In the genomic region with DNA sequence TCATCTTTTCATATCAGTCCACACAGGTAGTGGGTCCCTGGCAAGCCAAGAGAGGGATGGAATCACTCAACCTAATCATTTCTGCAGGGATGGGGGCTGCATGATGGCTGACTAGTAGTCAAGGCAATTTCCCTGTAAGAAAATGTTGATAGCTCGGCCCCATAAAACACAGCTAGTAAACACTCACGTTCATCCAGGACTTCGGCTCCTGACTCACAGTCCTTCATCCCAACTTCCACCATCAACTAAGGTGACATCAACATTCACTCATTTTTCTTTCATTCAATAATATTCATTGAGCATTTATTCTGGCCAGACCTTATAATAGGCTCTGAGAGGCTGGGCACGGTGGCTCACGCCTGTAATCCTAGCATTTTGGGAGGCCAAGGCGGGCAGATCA, we compare ENCODE assay signal across 21 cellular contexts. TPM values are rescaled to one million over a fixed set of nuclear protein-coding genes. Genes with fewer than 3 reads are reported as not detected.
DNase-seq lines count a peak whose midpoint lies in the region; ATAC-seq, FAIRE-seq and TF ChIP-seq lines count a peak whose summit lies in the region.
"Had no signal": no experiment of that assay in that cellular context is flagged by ENCODE, and none has a peak within 500 bp of the region (broad histone marks: within the 10 kb centered on the region; RNA-seq: fewer than 3 reads in every experiment).

No MANE protein-coding gene starts in this region.

- no peak for TF ChIP-seq CTCF in CD4-positive, alpha-beta T cell (IDR thresholded peaks at IDR 0.05)
- TF ChIP-seq CTCF in K562 (IDR thresholded peaks at IDR 0.05 in 2 of 3, conservative IDR thresholded peaks at IDR 0.05 in 1 of 3; ENCODE audit: insufficient read depth in 2 of 3, low read depth in 1 of 3, low read length in 3 of 3) (no peak), hepatocyte (IDR thresholded peaks at IDR 0.05; ENCODE audit: poor library complexity) (no peak)

- H3K79me2 ChIP-seq in Karpas-422 (ENCODE audit: low read length) (peaks cover 5% of the 10 kb centered on the region), K562 (ENCODE audit: control insufficient read depth, insufficient read depth, low read length) (peaks cover 6% of the 10 kb centered on the region), hepatocyte (peaks cover under 1% of the 10 kb centered on the region)

- TF ChIP-seq RAD21 in K562 (CRISPR knock-in tag; conservative IDR thresholded peaks at IDR 0.05 in 1 of 2, IDR thresholded peaks at IDR 0.05 in 1 of 2): no peak

- TF ChIP-seq POLR2A in K562 (conservative IDR thresholded peaks at IDR 0.05): no peak

- H3K9me1 ChIP-seq in K562 (ENCODE audit: control insufficient read depth, insufficient read depth, low read length): no peaks in the 10 kb centered on the region

- POLR2A ChIA-PET in CD4-positive, alpha-beta T cell (lab: Charles Lee): no interaction called here
- POLR2A ChIA-PET in K562 (lab: Yijun Ruan, JAX): interaction anchor here (0.6 kb wide), 1 partner anchor 299 kb away, joined by 3 read pairs; no protein-coding TSS in a partner anchor
- POLR2A ChIA-PET in activated CD4-positive, alpha-beta memory T cell treated with anti-CD3 and anti-CD28 coated beads for 36 hours (lab: Charles Lee): no interaction called here

- in situ Hi-C loops in K562 (cut with MboI): no loop called here

- DNase-seq in CD4-positive, alpha-beta T cell: no peak
- DNase-seq in Karpas-422: no peak
- no peak for DNase-seq in K562 (ENCODE audit: extremely low read depth in 1 of 4, low spot score in 3 of 4)
- peak; percentile 48 for DNase-seq in hepatocyte (ENCODE audit: low spot score)
- no peak for DNase-seq in activated CD4-positive, alpha-beta memory T cell treated with anti-CD3 and anti-CD28 coated beads for 36 hours
- DNase-seq: 8988T; Calu3; CD8-positive, alpha-beta T cell; DND-41; EL; KG1 had no signal

- BruUV-seq in K562 (replicated peaks; lab: Mats Ljungman, UMichigan): no TSS peak

- no peak for FAIRE-seq in K562 (lab: Jason Lieb, UNC)
- FAIRE-seq: GM12878, HepG2, HTR-8/SVneo had no signal

- H3K9me3 Mint-ChIP-seq in CD4-positive, alpha-beta T cell: no peaks in the 10 kb centered on the region
- no peaks in the 10 kb centered on the region for H3K9me3 Mint-ChIP-seq in activated CD4-positive, alpha-beta memory T cell treated with anti-CD3 and anti-CD28 coated beads for 36 hours
- no peaks in the 10 kb centered on the region for H3K9me3 Mint-ChIP-seq in activated T-helper 17 cell treated with anti-CD3 and anti-CD28 coated beads, Interleukin-2, amount 50 U/mL, for 72 hours
- H3K9me3 Mint-ChIP-seq: CD8-positive, alpha-beta T cell; IgD-negative memory B cell had no signal

- H3K36me3 Mint-ChIP-seq in CD4-positive, alpha-beta T cell (ENCODE audit: low read depth): peaks cover under 1% of the 10 kb centered on the region
- H3K36me3 Mint-ChIP-seq in activated CD4-positive, alpha-beta memory T cell treated with anti-CD3 and anti-CD28 coated beads for 36 hours: no peaks in the 10 kb centered on the region
- peaks cover under 1% of the 10 kb centered on the region for H3K36me3 Mint-ChIP-seq in activated T-helper 17 cell treated with anti-CD3 and anti-CD28 coated beads, Interleukin-2, amount 50 U/mL, for 72 hours (ENCODE audit: low read depth)

- H3K27me3 ChIP-seq in CD4-positive, alpha-beta T cell (ENCODE audit: control insufficient read depth, insufficient read depth, low read length): no peaks in the 10 kb centered on the region
- no peaks in the 10 kb centered on the region for H3K27me3 ChIP-seq in Karpas-422 (ENCODE audit: low read length)
- no peaks in the 10 kb centered on the region for H3K27me3 ChIP-seq in K562 (ENCODE audit: control insufficient read depth in 2 of 2, insufficient read depth in 2 of 2, low read length in 2 of 2)
- H3K27me3 ChIP-seq in hepatocyte: no peaks in the 10 kb centered on the region
- H3K27me3 ChIP-seq: BLaER1 had no signal

- H4K20me1 ChIP-seq in Karpas-422 (ENCODE audit: insufficient read depth, low read depth, low read length): no peaks in the 10 kb centered on the region
- no peaks in the 10 kb centered on the region for H4K20me1 ChIP-seq in K562 (replicated peaks; ENCODE audit: control insufficient read depth, insufficient read depth, low read length)
- no peaks in the 10 kb centered on the region for H4K20me1 ChIP-seq in hepatocyte (ENCODE audit: insufficient read depth, poor library complexity, severe bottlenecking)
- H4K20me1 ChIP-seq: BLaER1 had no signal

- H2AFZ ChIP-seq in Karpas-422 (ENCODE audit: low read length) (no peak overlapping the region), K562 (ENCODE audit: low read depth, low read length) (no peak overlapping the region), hepatocyte (no peak overlapping the region)

- H3K9ac ChIP-seq in Karpas-422 (ENCODE audit: low read length) (no peak overlapping the region), K562 (ENCODE audit: insufficient read depth in 1 of 2, low read depth in 2 of 2, low read length in 2 of 2) (no peak overlapping the region)
- H3K9ac ChIP-seq: BLaER1 had no signal

- H3K9me2 ChIP-seq in Karpas-422 (replicated peaks; ENCODE audit: insufficient read depth, low read length): no peaks in the 10 kb centered on the region
- no peaks in the 10 kb centered on the region for H3K9me2 ChIP-seq in hepatocyte (replicated peaks; ENCODE audit: insufficient read depth)

- no peaks in the 10 kb centered on the region for H3K9me3 ChIP-seq in CD4-positive, alpha-beta T cell (ENCODE audit: control insufficient read depth, low read length)
- H3K9me3 ChIP-seq in Karpas-422 (ENCODE audit: low read length): no peaks in the 10 kb centered on the region
- H3K9me3 ChIP-seq in K562 (replicated peaks; ENCODE audit: control insufficient read depth, insufficient read depth, low read depth, low read length): no peaks in the 10 kb centered on the region
- no peaks in the 10 kb centered on the region for H3K9me3 ChIP-seq in hepatocyte (ENCODE audit: low read depth)
- H3K9me3 ChIP-seq: BLaER1, HAP-1 had no signal

- H3K4me3 Mint-ChIP-seq in CD4-positive, alpha-beta T cell: peak overlapping the region; percentile 13
- no peak overlapping the region for H3K4me3 Mint-ChIP-seq in activated CD4-positive, alpha-beta memory T cell treated with anti-CD3 and anti-CD28 coated beads for 36 hours
- no peak overlapping the region for H3K4me3 Mint-ChIP-seq in activated T-helper 17 cell treated with anti-CD3 and anti-CD28 coated beads, Interleukin-2, amount 50 U/mL, for 72 hours
- H3K4me3 Mint-ChIP-seq: CD14-positive monocyte; CD8-positive, alpha-beta T cell; IgD-negative memory B cell had no signal

- H3K4me2 ChIP-seq in Karpas-422 (ENCODE audit: low read depth, low read length, poor library complexity, severe bottlenecking) (peak overlapping the region; percentile 64), K562 (ENCODE audit: insufficient read depth, low read length) (no peak overlapping the region), hepatocyte (no peak overlapping the region)

- intact Hi-C loops in CD4-positive, alpha-beta T cell (cut with DNase I, micrococcal nuclease): loop anchor here in 1 of 2 experiments (10.0 kb wide), 1 partner anchor 68 kb away; no protein-coding TSS in a partner anchor
- intact Hi-C loops in K562 (cut with micrococcal nuclease): loop anchor here (10.0 kb wide), 1 partner anchor 78 kb away; no protein-coding TSS in a partner anchor
- intact Hi-C loops in activated CD4-positive, alpha-beta memory T cell treated with anti-CD3 and anti-CD28 coated beads for 36 hours (cut with micrococcal nuclease): loop anchor here (10.0 kb wide), 1 partner anchor 762 kb away; a partner anchor contains a TSS

- 86% methylated on average over 6 of the region's 6 CpGs for WGBS in K562 (ENCODE audit: insufficient coverage, low coverage, missing lambda C conversion rate)
- 77% methylated on average over 6 of the region's 6 CpGs for whole genome bisulfite sequencing in hepatocyte (ENCODE audit: low lambda C conversion rate, missing lambda C conversion rate)

- no peaks in the 10 kb centered on the region for H3K27me3 Mint-ChIP-seq in CD4-positive, alpha-beta T cell
- H3K27me3 Mint-ChIP-seq in activated CD4-positive, alpha-beta memory T cell treated with anti-CD3 and anti-CD28 coated beads for 36 hours: no peaks in the 10 kb centered on the region
- no peaks in the 10 kb centered on the region for H3K27me3 Mint-ChIP-seq in activated T-helper 17 cell treated with anti-CD3 and anti-CD28 coated beads, Interleukin-2, amount 50 U/mL, for 72 hours
- H3K27me3 Mint-ChIP-seq: IgD-negative memory B cell had no signal

- H3K4me1 ChIP-seq in Karpas-422 (ENCODE audit: low read length): peaks cover 40% of the 10 kb centered on the region
- peaks cover 13 to 18% of the 10 kb centered on the region in 2 experiments; a peak in 4 of 5 replicates for H3K4me1 ChIP-seq in K562 (replicated peaks in 1 of 2; ENCODE audit: control insufficient read depth in 2 of 2, insufficient read depth in 2 of 2, low read length in 2 of 2)
- H3K4me1 ChIP-seq in hepatocyte (ENCODE audit: insufficient read depth): peaks cover 17% of the 10 kb centered on the region

- H3K36me3 ChIP-seq in Karpas-422 (ENCODE audit: insufficient read depth, low read length): no peaks in the 10 kb centered on the region
- no peaks in the 10 kb centered on the region for H3K36me3 ChIP-seq in K562 (ENCODE audit: control insufficient read depth, insufficient read depth, low read length)
- H3K36me3 ChIP-seq in hepatocyte (replicated peaks; ENCODE audit: insufficient read depth, low read depth): no peaks in the 10 kb centered on the region
- H3K36me3 ChIP-seq: BLaER1, HAP-1 had no signal

- H3K27ac ChIP-seq in CD4-positive, alpha-beta T cell (ENCODE audit: low read depth, low read length): no peak overlapping the region
- H3K27ac ChIP-seq in Karpas-422 (ENCODE audit: low read length) (no peak overlapping the region), K562 (ENCODE audit: extremely low read depth, low read depth, low read length) (no peak overlapping the region), hepatocyte (peak overlapping the region; percentile 80)
- H3K27ac ChIP-seq: BLaER1 had no signal

- CTCF ChIA-PET in CD4-positive, alpha-beta T cell (lab: Charles Lee): no interaction called here
- CTCF ChIA-PET in K562 (lab: Yijun Ruan, JAX; ENCODE audit: low intra/inter-chr PET ratio): no interaction called here
- CTCF ChIA-PET in activated CD4-positive, alpha-beta memory T cell treated with anti-CD3 and anti-CD28 coated beads for 36 hours (lab: Charles Lee): interaction anchor here (0.6 to 0.8 kb wide), 2 partner anchors 78 to 149 kb away, joined by 4 to 5 read pairs; no protein-coding TSS in a partner anchor

- H3K4me3 ChIP-seq in Karpas-422 (ENCODE audit: low read length) (no peak overlapping the region), K562 (no peak overlapping the region), hepatocyte (no peak overlapping the region)
- H3K4me3 ChIP-seq: BLaER1, GM12878, HAP-1 had no signal

- peaks cover 35% of the 10 kb centered on the region for H3K4me1 Mint-ChIP-seq in CD4-positive, alpha-beta T cell (ENCODE audit: low read depth)
- peaks cover 17% of the 10 kb centered on the region for H3K4me1 Mint-ChIP-seq in activated CD4-positive, alpha-beta memory T cell treated with anti-CD3 and anti-CD28 coated beads for 36 hours (ENCODE audit: low read depth)
- H3K4me1 Mint-ChIP-seq in activated T-helper 17 cell treated with anti-CD3 and anti-CD28 coated beads, Interleukin-2, amount 50 U/mL, for 72 hours: peaks cover 21% of the 10 kb centered on the region

- H3K27ac Mint-ChIP-seq in CD4-positive, alpha-beta T cell: no peak overlapping the region
- no peak overlapping the region for H3K27ac Mint-ChIP-seq in activated CD4-positive, alpha-beta memory T cell treated with anti-CD3 and anti-CD28 coated beads for 36 hours
- no peak overlapping the region for H3K27ac Mint-ChIP-seq in activated T-helper 17 cell treated with anti-CD3 and anti-CD28 coated beads, Interleukin-2, amount 50 U/mL, for 72 hours
- H3K27ac Mint-ChIP-seq: CD14-positive monocyte; CD8-positive, alpha-beta T cell had no signal

- no peak for ATAC-seq in CD4-positive, alpha-beta T cell (ENCODE audit: poor library complexity)
- ATAC-seq in K562 (no peak), GM18870 (IDR thresholded peaks at IDR 0.05; ENCODE audit: unreplicated experiment) (no peak), GM18498 (IDR thresholded peaks at IDR 0.05; ENCODE audit: unreplicated experiment) (no peak)
- no peak for ATAC-seq in activated T-helper 17 cell treated with anti-CD3 and anti-CD28 coated beads, Interleukin-2, amount 50 U/mL, for 72 hours (replicated peaks)
- ATAC-seq: CD8-positive, alpha-beta T cell; GM12878; HepG2 had no signal

- no peak for TF ChIP-seq EP300 in K562 (IDR thresholded peaks at IDR 0.05; ENCODE audit: low read length)

RNA-seq across cellular contexts. Expression of a gene that starts 4.4 kb away (rescaled TPM):
- 10 to 100 TPM; 50.7 to 51.4 TPM for total RNA-seq in CD4-positive, alpha-beta T cell
- 188 and 260 TPM in 2 replicates for total RNA-seq in Karpas-422 (2014; rRNA removed; shearing (Covaris generic); ENCODE audit: low replicate concordance)
- total RNA-seq in K562 (2011; cell fraction: chromatin; rRNA removed; ENCODE audit: low replicate concordance): 62.8 and 189 TPM in 2 replicates
- 38.7 and 57.9 TPM in 2 replicates for total RNA-seq in K562 (2011; cell fraction: nucleolus; rRNA removed)
- total RNA-seq in K562 (2011; cell fraction: nucleoplasm; rRNA removed): 77.0 and 137 TPM in 2 replicates
- 29.4 and 36.9 TPM in 2 replicates for total RNA-seq in K562 (2014; rRNA removed)
- total RNA-seq in K562 (2014; rRNA removed; fragmentation: Illumina TruSeq; extraction: Trizol): 52.7 and 62.3 TPM in 2 replicates
- total RNA-seq in K562 (2015; rRNA removed; fragmentation: Illumina TruSeq; extraction: Trizol): 44.8 and 50.7 TPM in 2 replicates
- 40.1 and 40.6 TPM in 2 replicates for total RNA-seq in K562 (2021)
- 25.0 and 34.4 TPM in 2 replicates for polyA plus RNA-seq in K562 (2011; rRNA removed)
- 6.8 and 12.6 TPM in 2 replicates for polyA plus RNA-seq in K562 (2011; cell fraction: cytosol; rRNA removed)
- polyA plus RNA-seq in K562 (2011; cell fraction: nucleus; rRNA removed): 16.4 and 18.5 TPM in 2 replicates
- 16.3 and 25.4 TPM in 2 replicates for polyA plus RNA-seq in K562 (2012)
- polyA plus RNA-seq in K562 (2014; fragmentation: Illumina TruSeq; extraction: Trizol): 24.3 and 27.5 TPM in 2 replicates
- polyA plus RNA-seq in K562 (2014; fragmentation: Nextera tagmentation; extraction: Ambion mirVana): 10 to 100 TPM; 10.6 to 12.3 TPM
- 16.8 and 18.1 TPM in 2 replicates for polyA plus RNA-seq in K562 (2014; rRNA removed)
- polyA minus RNA-seq in K562 (2011; rRNA and poly(A)+ RNA removed): 124 and 128 TPM in 2 replicates
- 34.7 and 48.2 TPM in 2 replicates for polyA minus RNA-seq in K562 (2011; cell fraction: cytosol; rRNA and poly(A)+ RNA removed)
- 53.2 and 81.9 TPM in 2 replicates for polyA minus RNA-seq in K562 (2011; cell fraction: nucleus; rRNA and poly(A)+ RNA removed)
- total RNA-seq in hepatocyte: 41.8 and 47.4 TPM in 2 replicates
- polyA plus RNA-seq in hepatocyte: 27.0 and 39.2 TPM in 2 replicates
- total RNA-seq in activated CD4-positive, alpha-beta memory T cell treated with anti-CD3 and anti-CD28 coated beads for 36 hours: 10 to 100 TPM; 45.0 to 47.0 TPM
- 10 to 100 TPM; 58.0 to 74.0 TPM for total RNA-seq in activated T-helper 17 cell treated with anti-CD3 and anti-CD28 coated beads, Interleukin-2, amount 50 U/mL, for 72 hours
